In genomic region chr5:152004095-152004494, GRCh38 we compare ENCODE assay signal across 14 cellular contexts.
A peak's percentile ranks its signal among the peaks of the same experiment; 100 is the strongest.
DNase-seq lines count a peak whose midpoint lies in the region; ATAC-seq and TF ChIP-seq lines count a peak whose summit lies in the region.
"Had no signal": no experiment of that assay in that cellular context is flagged by ENCODE, and none has a peak within 500 bp of the region (broad histone marks: within the 10 kb centered on the region; RNA-seq: fewer than 3 reads in every experiment).

No MANE protein-coding gene starts in this region.

- H3K9me3 ChIP-seq in upper lobe of right lung (peaks cover 6% of the 10 kb centered on the region), left ventricle myocardium inferior (replicated peaks) (peaks cover 21% of the 10 kb centered on the region)
- H3K9me3 ChIP-seq: A549, BE2C, HAP-1 had no signal

- peaks cover 31% of the 10 kb centered on the region for H3K4me1 Mint-ChIP-seq in nephron progenitor cell

- H3K27me3 ChIP-seq in upper lobe of right lung (no peaks in the 10 kb centered on the region), left ventricle myocardium inferior (ENCODE audit: low read depth) (no peaks in the 10 kb centered on the region)
- H3K27me3 ChIP-seq: BE2C had no signal

- no peak overlapping the region for H3K27ac ChIP-seq in upper lobe of right lung
- no peak overlapping the region for H3K27ac ChIP-seq in left ventricle myocardium inferior (replicated peaks)
- H3K27ac ChIP-seq: A549, C4-2B had no signal

- no peak for ATAC-seq in upper lobe of right lung
- no peak for ATAC-seq in GM19455 (IDR thresholded peaks at IDR 0.05; ENCODE audit: unreplicated experiment)
- ATAC-seq: A549 had no signal

- peaks cover 9% of the 10 kb centered on the region for H3K9me3 Mint-ChIP-seq in nephron progenitor cell

- no peak for TF ChIP-seq CTCF in nephron progenitor cell (IDR thresholded peaks at IDR 0.05)
- TF ChIP-seq CTCF in upper lobe of right lung (IDR thresholded peaks at IDR 0.05), result no peak
- TF ChIP-seq CTCF in left ventricle myocardium inferior (IDR thresholded peaks at IDR 0.05; ENCODE audit: borderline replicate concordance), result no peak

- H3K27ac Mint-ChIP-seq in nephron progenitor cell, result peak overlapping the region; percentile 40

- H3K4me3 Mint-ChIP-seq in nephron progenitor cell, result no peak overlapping the region

- no peaks in the 10 kb centered on the region for H3K27me3 Mint-ChIP-seq in nephron progenitor cell (ENCODE audit: low read depth, poor library complexity)
- H3K27me3 Mint-ChIP-seq: CD4-positive, alpha-beta memory T cell had no signal

- H3K4me3 ChIP-seq in upper lobe of right lung (no peak overlapping the region), left ventricle myocardium inferior (no peak overlapping the region)
- H3K4me3 ChIP-seq: A549, HAP-1 had no signal

- H3K36me3 ChIP-seq in upper lobe of right lung, result no peaks in the 10 kb centered on the region
- no peaks in the 10 kb centered on the region for H3K36me3 ChIP-seq in left ventricle myocardium inferior
- H3K36me3 ChIP-seq: BE2C, HAP-1 had no signal

- no peaks in the 10 kb centered on the region for H3K36me3 Mint-ChIP-seq in nephron progenitor cell (ENCODE audit: low read depth)

- no peaks in the 10 kb centered on the region for H3K4me1 ChIP-seq in upper lobe of right lung
- no peaks in the 10 kb centered on the region for H3K4me1 ChIP-seq in left ventricle myocardium inferior
- H3K4me1 ChIP-seq: A549, BE2C, HAP-1 had no signal

- DNase-seq in NCI-H524 treated with DMSO at 0.1 percent for 48 hours (lab: John Stamatoyannopoulos, UW) (peak; percentile 51), cerebellar cortex (ENCODE audit: low spot score) (peak; percentile 5), nephron progenitor cell (no peak), upper lobe of right lung (peak; percentile 54), left ventricle myocardium inferior (no peak), SKM-1 (lab: John Stamatoyannopoulos, UW; ENCODE audit: unreplicated experiment) (no peak)
- DNase-seq: BE2C; CD4-positive, alpha-beta memory T cell; DMS79; GOT3 had no signal

- intact Hi-C loops in upper lobe of right lung (cut with DNase I), result no loop called here
- intact Hi-C loops in left ventricle myocardium inferior (cut with micrococcal nuclease), result no loop called here

Comparison
In these comparisons a context has a peak if more than half of its experiments do, and no peak if none do; other contexts are left out.
1. DNase-seq: peak in NCI-H524 treated with DMSO at 0.1 percent for 48 hours (single experiment), cerebellar cortex (single experiment) and upper lobe of right lung (single experiment); none in nephron progenitor cell (single experiment), left ventricle myocardium inferior (single experiment) and SKM-1 (single experiment).